Comparison of ENCODE assay signal across 8 cellular contexts in the genomic region with DNA sequence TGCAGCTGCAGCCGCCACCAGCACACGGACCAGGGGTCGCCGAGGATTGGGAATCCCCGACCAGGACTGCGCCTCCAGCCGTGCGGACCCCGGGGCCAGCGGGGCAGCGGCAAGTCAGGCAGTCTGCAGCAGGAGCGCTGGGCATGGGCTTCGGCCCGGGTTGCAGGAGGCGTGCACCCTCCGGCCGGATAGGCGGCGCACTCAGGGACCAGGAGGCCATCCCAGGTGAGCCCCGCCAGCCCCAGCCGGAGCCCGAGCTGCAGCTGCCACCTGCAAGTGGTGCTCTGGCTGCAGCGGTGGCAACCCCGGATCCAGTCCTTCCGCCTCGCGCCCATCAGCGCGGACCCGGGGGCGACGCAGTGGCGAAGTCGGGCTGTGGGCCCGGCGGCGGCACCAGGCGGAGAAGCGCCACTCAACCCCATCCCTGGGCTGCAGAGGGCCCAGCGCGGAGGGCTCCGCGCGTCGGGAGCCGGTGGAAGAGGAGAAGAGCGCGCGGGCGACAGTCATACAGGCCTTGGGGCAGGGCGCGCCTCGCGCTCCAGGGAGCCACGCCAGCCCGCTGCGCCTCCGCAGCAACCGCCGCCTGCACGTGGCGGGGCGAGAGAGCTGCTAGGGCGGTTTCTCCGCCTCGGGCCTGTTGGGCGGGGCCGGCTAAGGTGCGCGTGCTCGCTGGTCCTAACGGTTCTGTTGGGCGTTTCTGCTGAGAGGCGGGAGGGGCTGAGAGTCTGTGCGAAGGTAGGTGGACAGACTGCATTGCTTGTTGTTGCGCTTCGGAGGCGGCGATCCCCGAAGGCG.
DNase-seq lines count a peak whose midpoint lies in the region; ATAC-seq and TF ChIP-seq lines count a peak whose summit lies in the region.

No MANE protein-coding gene starts in this region.

- H4K8ac ChIP-seq in trophoblast cell (ENCODE audit: low read depth, low read length) = no peak overlapping the region

- peak overlapping the region; percentile 23 for H2AFZ ChIP-seq in fibroblast of lung (ENCODE audit: low read length)
- peak overlapping the region; percentile 23 for H2AFZ ChIP-seq in trophoblast cell (ENCODE audit: insufficient read depth, low read length, poor library complexity)

- no peak for TF ChIP-seq EP300 in Ishikawa (IDR thresholded peaks at IDR 0.05; ENCODE audit: borderline replicate concordance)

- no CpG with 5 or more reads among the region's 81 CpGs for WGBS in trophoblast cell (ENCODE audit: extremely low coverage, insufficient coverage, insufficient read length)

- peak overlapping the region; percentile 54 for H3K4me2 ChIP-seq in fibroblast of lung (ENCODE audit: extremely low read depth, insufficient read depth, low read length)
- peak overlapping the region; percentile 65 for H3K4me2 ChIP-seq in trophoblast cell (ENCODE audit: low read length)

- H3K27ac Mint-ChIP-seq in activated CD4-positive, alpha-beta memory T cell treated with anti-CD3 and anti-CD28 coated beads for 36 hours = no peak overlapping the region

- no peaks in the 10 kb centered on the region for H3K9me3 ChIP-seq in fibroblast of lung (ENCODE audit: control insufficient read depth, insufficient read depth, low read depth, low read length)
- H3K9me3 ChIP-seq in trophoblast cell (ENCODE audit: insufficient read depth, low read depth, low read length) = peaks cover 8% of the 10 kb centered on the region

- H4K20me1 ChIP-seq in fibroblast of lung (ENCODE audit: control insufficient read depth, extremely low read depth, insufficient read depth, low read length) = no peaks in the 10 kb centered on the region

- H3K27me3 Mint-ChIP-seq in activated CD4-positive, alpha-beta memory T cell treated with anti-CD3 and anti-CD28 coated beads for 36 hours = peaks cover 18% of the 10 kb centered on the region

- no peak overlapping the region for H4K91ac ChIP-seq in trophoblast cell (ENCODE audit: low read depth, low read length)

- H3K79me2 ChIP-seq in fibroblast of lung (ENCODE audit: control insufficient read depth, insufficient read depth, low read length) (no peaks in the 10 kb centered on the region), trophoblast cell (ENCODE audit: control insufficient read depth, insufficient read depth, low read length, poor library complexity) (no peaks in the 10 kb centered on the region)

- H3K18ac ChIP-seq in trophoblast cell (ENCODE audit: low read length) = no peak overlapping the region

- no peak overlapping the region for H3K23ac ChIP-seq in trophoblast cell (ENCODE audit: low read length)

- no peak overlapping the region for H2BK12ac ChIP-seq in trophoblast cell (ENCODE audit: low read length)

- H3K4me3 ChIP-seq in fibroblast of lung (replicated peaks in 1 of 4; ENCODE audit: control extremely low read depth in 1 of 4, insufficient read depth in 1 of 4, low read depth in 3 of 4, low read length in 4 of 4) (peak overlapping the region in 2 of 4 experiments; percentile 21 to 28), trophoblast cell (ENCODE audit: low read depth, low read length) (peak overlapping the region; percentile 28)

- ATAC-seq in GM18499 (IDR thresholded peaks at IDR 0.05; ENCODE audit: insufficient read depth, unreplicated experiment) = peak; percentile 54

- peaks cover 4% of the 10 kb centered on the region for H3K4me1 Mint-ChIP-seq in activated CD4-positive, alpha-beta memory T cell treated with anti-CD3 and anti-CD28 coated beads for 36 hours (ENCODE audit: low read depth)

- TF ChIP-seq CTCF in fibroblast of lung (conservative IDR thresholded peaks at IDR 0.05 in 1 of 2, IDR thresholded peaks at IDR 0.05 in 1 of 2; ENCODE audit: low read depth in 1 of 2, low read length in 2 of 2) = no peak

- no peak overlapping the region for H4K12ac ChIP-seq in trophoblast cell (ENCODE audit: low read depth, low read length)

- peaks cover 6% of the 10 kb centered on the region for H3K9me3 Mint-ChIP-seq in activated CD4-positive, alpha-beta memory T cell treated with anti-CD3 and anti-CD28 coated beads for 36 hours

- H3K9ac ChIP-seq in fibroblast of lung (ENCODE audit: insufficient read depth, low read length) (no peak overlapping the region), trophoblast cell (ENCODE audit: low read length) (no peak overlapping the region)

- TF ChIP-seq RAD21 in Ishikawa (IDR thresholded peaks at IDR 0.05; ENCODE audit: low read depth) = no peak

- peak; percentile 62 for DNase-seq in activated CD4-positive, alpha-beta memory T cell treated with anti-CD3 and anti-CD28 coated beads for 36 hours
- peak; percentile 6 to 29 for DNase-seq in fibroblast of lung (ENCODE audit: low read depth in 2 of 2)
- peak; percentile 87 to 88 for DNase-seq in trophoblast cell
- no peak for DNase-seq in AG08396 (ENCODE audit: low spot score)
- DNase-seq in HCEC 1CT = no peak
- no peak for DNase-seq in dedifferentiated amniotic fluid mesenchymal stem cell (ENCODE audit: extremely low spot score)

- H3K36me3 Mint-ChIP-seq in activated CD4-positive, alpha-beta memory T cell treated with anti-CD3 and anti-CD28 coated beads for 36 hours = no peaks in the 10 kb centered on the region

- H3K79me1 ChIP-seq in trophoblast cell (ENCODE audit: low read length) = no peaks in the 10 kb centered on the region

- peak overlapping the region; percentile 72 for H3K4me3 Mint-ChIP-seq in activated CD4-positive, alpha-beta memory T cell treated with anti-CD3 and anti-CD28 coated beads for 36 hours

- H3K36me3 ChIP-seq in fibroblast of lung (ENCODE audit: control insufficient read depth, insufficient read depth, low read length) = no peaks in the 10 kb centered on the region
- no peaks in the 10 kb centered on the region for H3K36me3 ChIP-seq in trophoblast cell (ENCODE audit: control insufficient read depth in 1 of 2, insufficient read depth in 2 of 2, low read length in 2 of 2)

- CTCF ChIA-PET in activated CD4-positive, alpha-beta memory T cell treated with anti-CD3 and anti-CD28 coated beads for 36 hours (lab: Charles Lee) = no interaction called here

- intact Hi-C loops in activated CD4-positive, alpha-beta memory T cell treated with anti-CD3 and anti-CD28 coated beads for 36 hours (cut with micrococcal nuclease) = no loop called here

- H3K4ac ChIP-seq in trophoblast cell (ENCODE audit: low read depth, low read length) = no peak overlapping the region

- no peaks in the 10 kb centered on the region for H3K4me1 ChIP-seq in fibroblast of lung (ENCODE audit: control insufficient read depth, extremely low read depth, insufficient read depth, low read length)
- peaks cover 10% of the 10 kb centered on the region in 2 experiments for H3K4me1 ChIP-seq in trophoblast cell (ENCODE audit: control insufficient read depth in 1 of 2, insufficient read depth in 2 of 2, low read length in 2 of 2)

- H3K27me3 ChIP-seq in fibroblast of lung (ENCODE audit: control insufficient read depth, insufficient read depth, low read length) = peaks cover 3% of the 10 kb centered on the region
- H3K27me3 ChIP-seq in trophoblast cell (ENCODE audit: insufficient read depth, low read length) = peaks cover 20% of the 10 kb centered on the region

- POLR2A ChIA-PET in activated CD4-positive, alpha-beta memory T cell treated with anti-CD3 and anti-CD28 coated beads for 36 hours (lab: Charles Lee) = no interaction called here

- no peak overlapping the region for H2BK120ac ChIP-seq in trophoblast cell (ENCODE audit: insufficient read depth, low read length, poor library complexity)

- no peak overlapping the region for H2BK5ac ChIP-seq in trophoblast cell (ENCODE audit: low read depth, low read length, poor library complexity)

- H3K14ac ChIP-seq in trophoblast cell (ENCODE audit: low read length) = no peak overlapping the region

- H3K27ac ChIP-seq in fibroblast of lung (ENCODE audit: insufficient read depth, low read length) (no peak overlapping the region), trophoblast cell (ENCODE audit: low read depth, low read length) (no peak overlapping the region)

- no peak overlapping the region for H2AK5ac ChIP-seq in trophoblast cell (ENCODE audit: low read length)

TF ChIP-seq in Ishikawa, 13 proteins besides CTCF, POLR2A, EP300 and RAD21:
- TF ChIP-seq TEAD4 (IDR thresholded peaks at IDR 0.05) (peak; percentile 16; the same call in 1 of the 2 replicates), TCF12 (IDR thresholded peaks at IDR 0.05; ENCODE audit: low read depth) (peak; percentile 52; the same call in 1 of the 2 replicates), TAF1 (IDR thresholded peaks at IDR 0.05; ENCODE audit: low read depth) (no peak), USF1 (IDR thresholded peaks at IDR 0.05) (peak; percentile 66; the same call in 1 of the 2 replicates), MAX (IDR thresholded peaks at IDR 0.05) (peak; percentile 100), CEBPB (IDR thresholded peaks at IDR 0.05) (no peak)

Comparison
In these comparisons a context has a peak if more than half of its experiments do, and no peak if none do; other contexts are left out.
1. DNase-seq: peak in activated CD4-positive, alpha-beta memory T cell treated with anti-CD3 and anti-CD28 coated beads for 36 hours (single experiment), fibroblast of lung (2 of 2) and trophoblast cell (2 of 2); none in AG08396 (single experiment), HCEC 1CT (single experiment) and dedifferentiated amniotic fluid mesenchymal stem cell (single experiment).